ENCODE assay signal across 10 cellular contexts in genomic region chr12:19190292-19191031, GRCh38.
DNase-seq lines count a peak whose midpoint lies in the region; ATAC-seq and TF ChIP-seq lines count a peak whose summit lies in the region.
"Had no signal": no experiment of that assay in that cellular context is flagged by ENCODE, and none has a peak within 500 bp of the region (broad histone marks: within the 10 kb centered on the region; RNA-seq: fewer than 3 reads in every experiment).

No MANE protein-coding gene starts in this region.

- no peak overlapping the region for H3K4me3 Mint-ChIP-seq in endodermal cell
- H3K4me3 Mint-ChIP-seq in activated CD8-positive, alpha-beta T cell treated with anti-CD3 and anti-CD28 coated beads for 36 hours = no peak overlapping the region
- H3K4me3 Mint-ChIP-seq: memory B cell had no signal

- in situ Hi-C loops in G401 (cut with HindIII; ENCODE audit: low sequenced_read_pairs) = no loop called here

- H3K9ac ChIP-seq in endodermal cell (ENCODE audit: extremely low read depth, low read length, poor library complexity, severe bottlenecking) = no peak overlapping the region

- peaks cover 6% of the 10 kb centered on the region for H3K4me1 ChIP-seq in endodermal cell (ENCODE audit: control insufficient read depth, insufficient read depth, low read length)

- no peaks in the 10 kb centered on the region for H3K27me3 ChIP-seq in endodermal cell (ENCODE audit: control insufficient read depth, insufficient read depth, low read length, poor library complexity, severe bottlenecking)

- intact Hi-C loops in lower leg skin (cut with DNase I; ENCODE audit: low total_unique reads) = no loop called here
- intact Hi-C loops in activated CD8-positive, alpha-beta T cell treated with anti-CD3 and anti-CD28 coated beads for 36 hours (cut with micrococcal nuclease) = no loop called here

- H3K4me3 ChIP-seq in endodermal cell (ENCODE audit: low read length) = peak overlapping the region; percentile 2
- H3K4me3 ChIP-seq in lower leg skin (ENCODE audit: low read depth, poor library complexity, severe bottlenecking) = no peak overlapping the region

- CTCF ChIA-PET in activated CD8-positive, alpha-beta T cell treated with anti-CD3 and anti-CD28 coated beads for 36 hours (lab: Charles Lee) = no interaction called here

- no peak overlapping the region for H3K27ac ChIP-seq in endodermal cell (ENCODE audit: low read depth, low read length)

- peak overlapping the region; percentile 37 for H3K27ac Mint-ChIP-seq in endodermal cell
- H3K27ac Mint-ChIP-seq in activated CD8-positive, alpha-beta T cell treated with anti-CD3 and anti-CD28 coated beads for 36 hours = no peak overlapping the region
- H3K27ac Mint-ChIP-seq: memory B cell had no signal

- no peak for ATAC-seq in activated CD8-positive, alpha-beta T cell treated with anti-CD3 and anti-CD28 coated beads for 36 hours
- ATAC-seq in GM21737 (IDR thresholded peaks at IDR 0.05; ENCODE audit: unreplicated experiment) = no peak

- H3K4me1 Mint-ChIP-seq in endodermal cell = peaks cover 49% of the 10 kb centered on the region
- peaks cover 6% of the 10 kb centered on the region for H3K4me1 Mint-ChIP-seq in activated CD8-positive, alpha-beta T cell treated with anti-CD3 and anti-CD28 coated beads for 36 hours (ENCODE audit: low read depth)
- H3K4me1 Mint-ChIP-seq: memory B cell had no signal

- H3K9me3 ChIP-seq in endodermal cell (ENCODE audit: control insufficient read depth, low read length) = no peaks in the 10 kb centered on the region

- TF ChIP-seq CTCF in endodermal cell (conservative IDR thresholded peaks at IDR 0.05) = no peak
- no peak for TF ChIP-seq CTCF in lower leg skin (IDR thresholded peaks at IDR 0.05)
- TF ChIP-seq CTCF in activated CD8-positive, alpha-beta T cell treated with anti-CD3 and anti-CD28 coated beads for 36 hours (IDR thresholded peaks at IDR 0.05) = no peak

- DNase-seq in G401 (ENCODE audit: low spot score) = peak; percentile 44
- peak; percentile 84 to 92 for DNase-seq in NOMO-1 (lab: John Stamatoyannopoulos, UW; ENCODE audit: unreplicated experiment in 2 of 2)
- no peak for DNase-seq in endodermal cell
- DNase-seq in middle frontal gyrus (ENCODE audit: extremely low spot score, low spot score) = peak; percentile 50
- DNase-seq in lower leg skin (ENCODE audit: low spot score in 2 of 2) = no peak
- DNase-seq in activated CD8-positive, alpha-beta T cell treated with anti-CD3 and anti-CD28 coated beads for 36 hours = no peak
- no peak for DNase-seq in DMS 273 (lab: John Stamatoyannopoulos, UW; ENCODE audit: unreplicated experiment)
- DNase-seq: NCI-H524 treated with DMSO at 0.1 percent for 48 hours had no signal

- no peaks in the 10 kb centered on the region for H3K27me3 Mint-ChIP-seq in endodermal cell (ENCODE audit: insufficient read depth)
- H3K27me3 Mint-ChIP-seq in activated CD8-positive, alpha-beta T cell treated with anti-CD3 and anti-CD28 coated beads for 36 hours = no peaks in the 10 kb centered on the region
- H3K27me3 Mint-ChIP-seq: memory B cell had no signal

- no peaks in the 10 kb centered on the region for H3K36me3 ChIP-seq in endodermal cell (ENCODE audit: control insufficient read depth, insufficient read depth, low read length)

- 82 to 100% methylated on average over 1 to 2 of the region's 2 CpGs for WGBS in endodermal cell (ENCODE audit: insufficient coverage in 1 of 2, insufficient read length in 1 of 2), 2 experiments
- WGBS in lower leg skin, 2 donors = 40 to 42% methylated on average over 2 of the region's 2 CpGs

- H3K9me3 Mint-ChIP-seq in endodermal cell = no peaks in the 10 kb centered on the region
- no peaks in the 10 kb centered on the region for H3K9me3 Mint-ChIP-seq in activated CD8-positive, alpha-beta T cell treated with anti-CD3 and anti-CD28 coated beads for 36 hours
- H3K9me3 Mint-ChIP-seq: memory B cell had no signal

- no peak for TF ChIP-seq POLR2A in lower leg skin (IDR thresholded peaks at IDR 0.05)

- POLR2A ChIA-PET in activated CD8-positive, alpha-beta T cell treated with anti-CD3 and anti-CD28 coated beads for 36 hours (lab: Charles Lee) = no interaction called here

- H3K36me3 Mint-ChIP-seq in endodermal cell (ENCODE audit: low read depth) = peaks cover 11% of the 10 kb centered on the region
- H3K36me3 Mint-ChIP-seq in activated CD8-positive, alpha-beta T cell treated with anti-CD3 and anti-CD28 coated beads for 36 hours (ENCODE audit: low read depth) = no peaks in the 10 kb centered on the region
- H3K36me3 Mint-ChIP-seq: memory B cell had no signal

Comparison
In these comparisons a context has a peak if more than half of its experiments do, and no peak if none do; other contexts are left out.
1. DNase-seq: peak in G401 (single experiment), NOMO-1 (2 of 2) and middle frontal gyrus (single experiment); none in endodermal cell (single experiment), lower leg skin (0 of 2), activated CD8-positive, alpha-beta T cell treated with anti-CD3 and anti-CD28 coated beads for 36 hours (single experiment) and DMS 273 (single experiment).